ENCODE assay signal across 8 cellular contexts in genomic region chr14:20613094-20614037, GRCh38. TPM values are rescaled to one million over a fixed set of nuclear protein-coding genes. Genes with fewer than 3 reads are reported as not detected.
A peak's percentile ranks its signal among the peaks of the same experiment; 100 is the strongest.
DNase-seq lines count a peak whose midpoint lies in the region; TF ChIP-seq lines count a peak whose summit lies in the region.

No MANE protein-coding gene starts in this region.

- TF ChIP-seq RAD21 in neural cell (conservative IDR thresholded peaks at IDR 0.05), result no peak

- H3K4me1 ChIP-seq in stomach, result peaks cover 9 to 62% (median 40%) of the 10 kb centered on the region in 4 donors

- H3K9me2 ChIP-seq in neural cell (ENCODE audit: insufficient read depth, low read length), result no peaks in the 10 kb centered on the region

- intact Hi-C loops in stomach (cut with DNase I; ENCODE audit: low total_unique reads), result no loop called here

- H3F3A ChIP-seq in neural cell (ENCODE audit: insufficient read depth, low read length, poor library complexity, severe bottlenecking), result peaks cover 5% of the 10 kb centered on the region

- H3K79me2 ChIP-seq in neural cell (replicated peaks; ENCODE audit: insufficient read depth, low read length), result no peaks in the 10 kb centered on the region

- TF ChIP-seq POLR2A in stomach (IDR thresholded peaks at IDR 0.05), result no peak

- peak overlapping the region; percentile 57 for H3K9ac ChIP-seq in neural cell (ENCODE audit: low read length)

- 0 to 1% (median 1%) methylated on average over 24 to 34 of the region's 34 CpGs for WGBS in stomach, 5 donors

- H3K4me3 ChIP-seq in foreskin fibroblast (ENCODE audit: low read depth in 1 of 2, low read length in 2 of 2), result peak overlapping the region; percentile 59 to 64
- peak overlapping the region; percentile 72 for H3K4me3 ChIP-seq in neural cell (ENCODE audit: low read length)
- peak overlapping the region; percentile 45 to 53 (median 48) for H3K4me3 ChIP-seq in stomach

- H3K9me3 ChIP-seq in neural cell (ENCODE audit: low read length) (no peaks in the 10 kb centered on the region), stomach (no peaks in the 10 kb centered on the region)

- TF ChIP-seq CTCF in LNCAP (IDR thresholded peaks at IDR 0.05), result peak; percentile 65
- peak; percentile 54 for TF ChIP-seq CTCF in foreskin fibroblast (IDR thresholded peaks at IDR 0.05; ENCODE audit: low read depth, low read length)
- TF ChIP-seq CTCF in neural cell (IDR thresholded peaks at IDR 0.05; ENCODE audit: poor library complexity, severe bottlenecking), result peak; percentile 95
- TF ChIP-seq CTCF in stomach (IDR thresholded peaks at IDR 0.05), result peak in 5 of 7 experiments; percentile 40 to 93 (median 69)

- TF ChIP-seq EP300 in neural cell (conservative IDR thresholded peaks at IDR 0.05; ENCODE audit: poor library complexity, severe bottlenecking) (peak; percentile 65), stomach (IDR thresholded peaks at IDR 0.05) (no peak)

- H3K27me3 ChIP-seq in neural cell (ENCODE audit: insufficient read depth, low read depth, low read length), result peaks cover 5% of the 10 kb centered on the region
- no peaks in the 10 kb centered on the region for H3K27me3 ChIP-seq in stomach

- H3K36me3 ChIP-seq in neural cell (ENCODE audit: insufficient read depth, low read length) (no peaks in the 10 kb centered on the region), stomach (no peaks in the 10 kb centered on the region)

- DNase-seq in EH (ENCODE audit: low read depth) (peak; percentile 97), H4 (ENCODE audit: low spot score) (peak; percentile 99), RPMI8226 (peak; percentile 93), foreskin fibroblast (peak; percentile 97 to 98), stomach (peak; percentile 82)
- peak; percentile 77 for DNase-seq in activated T-helper 9 cell treated with anti-CD3 and anti-CD28 coated beads, Interleukin-2, amount 50 U/mL, for 16 hours (ENCODE audit: low read depth)

- no peak overlapping the region for H2AFZ ChIP-seq in neural cell (ENCODE audit: low read depth, low read length)

- H3K4me2 ChIP-seq in neural cell (ENCODE audit: low read length), result peak overlapping the region; percentile 79

- H3K27ac ChIP-seq in neural cell (ENCODE audit: low read length) (peak overlapping the region; percentile 48), stomach (peak overlapping the region; percentile 69 to 85 (median 80))

- H4K20me1 ChIP-seq in neural cell (ENCODE audit: insufficient read depth), result no peaks in the 10 kb centered on the region

TF ChIP-seq in neural cell, 6 proteins besides CTCF, POLR2A, EP300 and RAD21:
- no peak for TF ChIP-seq EZH2 (IDR thresholded peaks at IDR 0.05; ENCODE audit: borderline replicate concordance, insufficient read depth, low read length, poor library complexity, severe bottlenecking)
- peak; percentile 7 for TF ChIP-seq POLR2AphosphoS5 (IDR thresholded peaks at IDR 0.05)
- no peak for TF ChIP-seq TAF1 (IDR thresholded peaks at IDR 0.05; ENCODE audit: low read depth)
- TF ChIP-seq SMC3 (conservative IDR thresholded peaks at IDR 0.05; ENCODE audit: poor library complexity), result peak; percentile 65
- TF ChIP-seq REST (IDR thresholded peaks at IDR 0.05; ENCODE audit: borderline replicate concordance), result peak; percentile 48
- TF ChIP-seq MXI1 (conservative IDR thresholded peaks at IDR 0.05; ENCODE audit: poor library complexity, severe bottlenecking), result peak; percentile 69

RNA-seq across cellular contexts. Expression of gene RNASE12, which starts 22.2 kb away (rescaled TPM):
- not detected in 2 replicates for total RNA-seq in H4 (2014; rRNA removed; shearing (Covaris generic))
- polyA plus RNA-seq in neural cell (not detected in 2 replicates), stomach (not detected)
- not detected in 2 replicates for polyA minus RNA-seq in neural cell
- total RNA-seq in stomach, result not detected

RNA-seq across cellular contexts. Expression of gene RNASE11, which starts 25.6 kb away (rescaled TPM):
- total RNA-seq in H4 (2014; rRNA removed; shearing (Covaris generic)), result not detected in 2 replicates
- polyA plus RNA-seq in neural cell (not detected in 2 replicates), stomach (not detected)
- not detected in 2 replicates for polyA minus RNA-seq in neural cell
- not detected for total RNA-seq in stomach

RNA-seq across cellular contexts. Expression of gene OR6S1, which starts 28.1 kb away (rescaled TPM):
- not detected in 2 replicates for total RNA-seq in H4 (2014; rRNA removed; shearing (Covaris generic))
- polyA plus RNA-seq in neural cell (not detected in 2 replicates), stomach (not detected)
- polyA minus RNA-seq in neural cell, result not detected in 2 replicates
- total RNA-seq in stomach, result not detected

RNA-seq across cellular contexts. Expression of gene RNASE9, which starts 52.5 kb away (rescaled TPM):
- not detected in 2 replicates for total RNA-seq in H4 (2014; rRNA removed; shearing (Covaris generic))
- not detected in 2 replicates for polyA plus RNA-seq in neural cell
- not detected in 2 replicates for polyA minus RNA-seq in neural cell
- total RNA-seq in stomach, result not detected
- polyA plus RNA-seq in stomach, result not detected

Comparison
In these comparisons a context has a peak if more than half of its experiments do, and no peak if none do; other contexts are left out.
1. Peak in every context shown above with its lines: DNase-seq, H3K4me3 ChIP-seq and H3K27ac ChIP-seq.